16 cellular contexts compared by ENCODE assay signal in genomic region chr9:77865385-77865784, GRCh38.
"Had no signal": no experiment of that assay in that cellular context is flagged by ENCODE, and none has a peak within 500 bp of the region (broad histone marks: within the 10 kb centered on the region; RNA-seq: fewer than 3 reads in every experiment).

No MANE protein-coding gene starts in this region.

- H3K4me3 ChIP-seq: ascending aorta, gastroesophageal sphincter, heart right ventricle, left lung, smooth muscle cell had no signal

- H3K27me3 ChIP-seq: ascending aorta, gastroesophageal sphincter, heart right ventricle, left lung had no signal

- DNase-seq: activated naive CD4-positive, alpha-beta T cell treated with Interleukin-2 at 50 U/mL for 16 hours; heart right ventricle; left lung; right cardiac atrium; stimulated activated CD4-positive, alpha-beta T cell treated with anti-CD3 and anti-CD28 coated beads, Interleukin-4, amount 100 ng/mL, for 4 hours; stimulated activated CD8-positive, alpha-beta memory T cell treated with anti-CD3 and anti-CD28 coated beads, Interleukin-4, amount 100 ng/mL, for 48 hours; stimulated activated naive CD4-positive, alpha-beta T cell treated with Interleukin-2 at 50 U/mL for 16 hours; T-cell; T-helper 9 cell had no signal

- H3K27ac ChIP-seq: ascending aorta, gastroesophageal sphincter had no signal

- H3K9me3 ChIP-seq: ascending aorta, gastroesophageal sphincter, left lung had no signal

- H3K36me3 ChIP-seq: ascending aorta, gastroesophageal sphincter had no signal

- ATAC-seq: activated CD4-positive, CD25-positive, alpha-beta regulatory T cell treated with anti-CD3 and anti-CD28 coated beads, Interleukin-2, amount 50 U/mL, for 24 hours; activated T-helper 17 cell treated with anti-CD3 and anti-CD28 coated beads, Interleukin-2, amount 50 U/mL, for 72 hours; T-cell had no signal

- H3K4me2 ChIP-seq: smooth muscle cell had no signal

- FAIRE-seq: bronchial epithelial cell, endometrium had no signal
